Comparison of ENCODE assay signal across 10 cellular contexts in the genomic region with DNA sequence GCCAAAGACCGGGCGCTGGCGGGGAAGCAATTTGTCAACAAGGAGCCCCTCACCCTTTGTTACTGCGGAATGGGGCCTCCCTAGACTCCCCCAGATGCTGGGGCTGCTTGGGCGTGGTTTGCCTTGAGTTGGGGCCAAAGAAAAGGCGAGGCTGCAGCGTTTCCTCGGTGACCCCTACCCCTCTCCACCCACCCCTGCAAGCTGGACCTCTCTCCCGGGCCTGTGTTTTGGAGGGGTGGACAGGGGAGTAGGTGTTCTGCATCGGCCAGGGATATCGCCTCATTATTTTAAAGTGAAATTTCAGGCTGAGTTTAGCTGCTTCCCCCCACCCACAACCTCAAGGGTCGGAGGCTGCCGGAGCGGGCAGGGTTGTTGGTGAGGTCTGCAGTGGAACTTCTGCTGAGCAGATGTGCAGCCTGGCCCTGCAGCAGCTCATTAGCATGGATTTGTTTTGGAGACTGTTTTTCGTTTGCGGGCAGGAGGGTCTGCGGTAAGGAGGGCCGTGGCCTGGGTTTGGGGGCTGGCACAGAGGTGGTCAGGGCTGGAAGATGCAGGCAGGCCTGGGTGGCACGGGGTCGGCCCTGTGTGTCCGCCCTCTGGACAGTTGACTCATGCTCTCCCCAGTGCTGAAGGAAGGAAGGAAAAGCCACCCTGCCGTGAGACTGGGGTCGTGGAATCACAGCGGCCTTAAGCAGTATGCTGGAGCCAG. TPM values are rescaled to one million over a fixed set of nuclear protein-coding genes. Genes with fewer than 3 reads are reported as not detected.
A peak's percentile ranks its signal among the peaks of the same experiment; 100 is the strongest.
DNase-seq lines count a peak whose midpoint lies in the region; ATAC-seq and TF ChIP-seq lines count a peak whose summit lies in the region.
"Had no signal": no experiment of that assay in that cellular context is flagged by ENCODE, and none has a peak within 500 bp of the region (broad histone marks: within the 10 kb centered on the region; RNA-seq: fewer than 3 reads in every experiment).

No MANE protein-coding gene starts in this region.

- POLR2A ChIA-PET in HCT116 (lab: Charles Lee), result no interaction called here
- POLR2A ChIA-PET in activated naive CD8-positive, alpha-beta T cell treated with anti-CD3 and anti-CD28 coated beads, Interleukin-2, amount 10 ng/mL, durations not matched to agents 7 days and 5 days (lab: Charles Lee), result interaction anchor here (0.6 to 3.7 kb wide), 3 partner anchors 48 to 160 kb away, joined by 4 to 40 read pairs (median 5); partner anchors contain the start of gene CAPZB

- peaks cover 15% of the 10 kb centered on the region for H3K27me3 Mint-ChIP-seq in activated naive CD8-positive, alpha-beta T cell treated with anti-CD3 and anti-CD28 coated beads, Interleukin-2, amount 10 ng/mL, durations not matched to agents 7 days and 5 days

- no peak for TF ChIP-seq RAD21 in HCT116 (IDR thresholded peaks at IDR 0.05; ENCODE audit: low read depth)

- H3K27ac ChIP-seq in HCT116 (ENCODE audit: low read depth, low read length) (peak overlapping the region; percentile 82), skeletal muscle tissue (ENCODE audit: low read depth, low read length) (peak overlapping the region; percentile 87)

- H4K20me1 ChIP-seq in HCT116 (ENCODE audit: insufficient read depth), result no peaks in the 10 kb centered on the region

- H3K9me3 Mint-ChIP-seq in activated naive CD8-positive, alpha-beta T cell treated with anti-CD3 and anti-CD28 coated beads, Interleukin-2, amount 10 ng/mL, durations not matched to agents 7 days and 5 days, result no peaks in the 10 kb centered on the region

- no peak overlapping the region for H3K27ac Mint-ChIP-seq in activated naive CD8-positive, alpha-beta T cell treated with anti-CD3 and anti-CD28 coated beads, Interleukin-2, amount 10 ng/mL, durations not matched to agents 7 days and 5 days

- peaks cover 59% of the 10 kb centered on the region for H3K79me2 ChIP-seq in HCT116 (ENCODE audit: insufficient read depth, low read length)

- peaks cover 30% of the 10 kb centered on the region for H3K4me1 Mint-ChIP-seq in activated naive CD8-positive, alpha-beta T cell treated with anti-CD3 and anti-CD28 coated beads, Interleukin-2, amount 10 ng/mL, durations not matched to agents 7 days and 5 days

- peaks cover 2% of the 10 kb centered on the region for H3K36me3 Mint-ChIP-seq in activated naive CD8-positive, alpha-beta T cell treated with anti-CD3 and anti-CD28 coated beads, Interleukin-2, amount 10 ng/mL, durations not matched to agents 7 days and 5 days

- H3K27me3 ChIP-seq in HCT116 (ENCODE audit: insufficient read depth, low read length) (no peaks in the 10 kb centered on the region), iPS-15b (ENCODE audit: control insufficient read depth, insufficient read depth, low read length) (peaks cover 40% of the 10 kb centered on the region), skeletal muscle tissue (ENCODE audit: control insufficient read depth in 3 of 3, insufficient read depth in 3 of 3, low read length in 3 of 3) (peaks cover 15 to 26% (median 18%) of the 10 kb centered on the region in 3 donors)

- ATAC-seq in HCT116, result no peak
- no peak for ATAC-seq in activated naive CD8-positive, alpha-beta T cell treated with anti-CD3 and anti-CD28 coated beads, Interleukin-2, amount 10 ng/mL, durations not matched to agents 7 days and 5 days (ENCODE audit: low read depth)

- H3K4me3 ChIP-seq in HCT116 (replicated peaks in 1 of 2; ENCODE audit: low read depth in 1 of 2, low read length in 2 of 2) (peak overlapping the region; percentile 68 to 92), iPS-15b (ENCODE audit: low read depth, low read length) (peak overlapping the region; percentile 67), skeletal muscle tissue (ENCODE audit: low read length in 3 of 3) (peak overlapping the region; percentile 77 to 80 (median 78))

- no peaks in the 10 kb centered on the region for H3K9me2 ChIP-seq in HCT116 (ENCODE audit: insufficient read depth)

- DNase-seq in HCT116 (ENCODE audit: low read depth, low spot score) (no peak), AG08396 (ENCODE audit: low spot score) (no peak), NCI-H1436 treated with DMSO at 0.1 percent for 48 hours (lab: John Stamatoyannopoulos, UW) (no peak), NCI-H187 (lab: John Stamatoyannopoulos, UW) (no peak)
- DNase-seq in activated naive CD8-positive, alpha-beta T cell treated with anti-CD3 and anti-CD28 coated beads, Interleukin-2, amount 10 ng/mL, durations not matched to agents 7 days and 5 days, result no peak
- DNase-seq in activated effector memory CD4-positive, alpha-beta T cell treated with anti-CD3 and anti-CD28 coated beads, Interleukin-2, amount 50 U/mL, for 16 hours, result no peak
- DNase-seq: effector CD8-positive, alpha-beta T cell; NCI-H524 treated with DMSO at 0.1 percent for 48 hours had no signal

- H3K4me2 ChIP-seq in HCT116 (ENCODE audit: low read length), result peak overlapping the region; percentile 99

- intact Hi-C loops in HCT116 (cut with micrococcal nuclease), result loop anchor here (5.0 kb wide), 1 partner anchor 393 kb away; the partner anchor contains the start of genes EMC1 and MRTO4

- H2AFZ ChIP-seq in HCT116 (ENCODE audit: low read depth, low read length, poor library complexity, severe bottlenecking), result no peak overlapping the region

- H3K9me3 ChIP-seq in HCT116 (ENCODE audit: control insufficient read depth in 1 of 2, insufficient read depth in 1 of 2, low read depth in 1 of 2, low read length in 2 of 2) (no peaks in the 10 kb centered on the region), iPS-15b (ENCODE audit: control insufficient read depth, insufficient read depth, low read length) (no peaks in the 10 kb centered on the region), skeletal muscle tissue (ENCODE audit: control insufficient read depth in 3 of 3, low read length in 3 of 3) (no peaks in the 10 kb centered on the region)

- CTCF ChIA-PET in HCT116 (lab: Charles Lee), result interaction anchor here (0.7 kb wide), 1 partner anchor 8 kb away, joined by 3 read pairs; no protein-coding TSS in a partner anchor

- H3K36me3 ChIP-seq in HCT116 (ENCODE audit: control insufficient read depth in 1 of 2, insufficient read depth in 2 of 2, low read length in 2 of 2) (no peaks in the 10 kb centered on the region), iPS-15b (ENCODE audit: control insufficient read depth, insufficient read depth, low read length) (no peaks in the 10 kb centered on the region), skeletal muscle tissue (ENCODE audit: control insufficient read depth in 3 of 3, insufficient read depth in 3 of 3, low read length in 3 of 3) (no peaks in the 10 kb centered on the region)

- peak overlapping the region; percentile 100 for H3K4me3 Mint-ChIP-seq in activated naive CD8-positive, alpha-beta T cell treated with anti-CD3 and anti-CD28 coated beads, Interleukin-2, amount 10 ng/mL, durations not matched to agents 7 days and 5 days

- RAD21 ChIA-PET in HCT116 (lab: Charles Lee; ENCODE audit: low non-redundant PET in 1 of 2, low total read pairs in 2 of 2, uncharacterized antibody in 2 of 2, unreplicated experiment in 2 of 2), result interaction anchor here in 1 of 2 experiments (0.5 kb wide), 1 partner anchor 62 kb away, joined by 3 read pairs; no protein-coding TSS in a partner anchor

- no TSS peak for BruUV-seq in HCT116 (replicated peaks; lab: Mats Ljungman, UMichigan)

- TF ChIP-seq POLR2A in HCT116 (IDR thresholded peaks at IDR 0.05; ENCODE audit: borderline replicate concordance, extremely low read depth, insufficient read depth, insufficient read length), result no peak

- TF ChIP-seq CTCF in HCT116 (IDR thresholded peaks at IDR 0.05 in 2 of 3, conservative IDR thresholded peaks at IDR 0.05 in 1 of 3; ENCODE audit: borderline replicate concordance in 1 of 3, insufficient read depth in 1 of 3, low read depth in 2 of 3, low read length in 2 of 3), result no peak

- H3K4me1 ChIP-seq in HCT116 (ENCODE audit: control insufficient read depth in 1 of 2, insufficient read depth in 2 of 2, low read length in 2 of 2) (peaks cover 37 to 62% of the 10 kb centered on the region in 2 experiments), iPS-15b (ENCODE audit: control insufficient read depth, insufficient read depth, low read length) (peaks cover 2% of the 10 kb centered on the region), skeletal muscle tissue (ENCODE audit: control insufficient read depth in 3 of 3, insufficient read depth in 3 of 3, low read length in 3 of 3) (peaks cover 26 to 38% (median 35%) of the 10 kb centered on the region in 3 donors)

- H3K9ac ChIP-seq in HCT116 (ENCODE audit: low read length) (peak overlapping the region; percentile 93), iPS-15b (ENCODE audit: low read depth, low read length) (no peak overlapping the region), skeletal muscle tissue (ENCODE audit: low read depth in 1 of 3, low read length in 3 of 3) (peak overlapping the region; percentile 57 to 81 (median 78))

TF ChIP-seq in HCT116, 20 proteins besides CTCF, POLR2A, EP300 and RAD21 (continues in another document):
- TF ChIP-seq TCF7L2 (IDR thresholded peaks at IDR 0.05; ENCODE audit: borderline replicate concordance, extremely low read depth, insufficient read depth, insufficient read length) (no peak), ZNF274 (IDR thresholded peaks at IDR 0.05; ENCODE audit: low read depth, low read length) (no peak), EZH2 (IDR thresholded peaks at IDR 0.05) (no peak)

RNA-seq across cellular contexts. Expression of gene NBL1, which starts 1.6 kb away (rescaled TPM):
- 75.4 TPM for total RNA-seq in HCT116 (2021; ENCODE audit: unreplicated experiment)
- 98.1 and 129 TPM in 2 replicates for polyA plus RNA-seq in HCT116 (2012)
- total RNA-seq in activated naive CD8-positive, alpha-beta T cell treated with anti-CD3 and anti-CD28 coated beads, Interleukin-2, amount 10 ng/mL, durations not matched to agents 7 days and 5 days, result 10 to 100 TPM; 35.3 to 36.0 TPM
- total RNA-seq in skeletal muscle tissue, result 23.5 TPM

RNA-seq across cellular contexts. Expression of gene HTR6, which starts 19.0 kb away (rescaled TPM):
- total RNA-seq in HCT116 (2021; ENCODE audit: unreplicated experiment) (0.57 TPM), skeletal muscle tissue (not detected)
- 0.60 and 0.72 TPM in 2 replicates for polyA plus RNA-seq in HCT116 (2012)
- under 1 TPM in 1 of 2 experiments, not detected in 1; 0.14 TPM for total RNA-seq in activated naive CD8-positive, alpha-beta T cell treated with anti-CD3 and anti-CD28 coated beads, Interleukin-2, amount 10 ng/mL, durations not matched to agents 7 days and 5 days
